ENCODE assay signal across 8 cellular contexts in genomic region chr19:19105365-19106060, GRCh38. TPM values are rescaled to one million over a fixed set of nuclear protein-coding genes. Genes with fewer than 3 reads are reported as not detected.
DNase-seq lines count a peak whose midpoint lies in the region; ATAC-seq, FAIRE-seq and TF ChIP-seq lines count a peak whose summit lies in the region.
"Had no signal": no experiment of that assay in that cellular context is flagged by ENCODE, and none has a peak within 500 bp of the region (broad histone marks: within the 10 kb centered on the region; RNA-seq: fewer than 3 reads in every experiment).

No MANE protein-coding gene starts in this region.

- no peaks in the 10 kb centered on the region for H3K9me3 Mint-ChIP-seq in HFFc6

- H3K27ac ChIP-seq in thyroid gland: peak overlapping the region; percentile 97 to 99 (median 97)
- no peak overlapping the region for H3K27ac ChIP-seq in WERI-Rb-1
- H3K27ac ChIP-seq: epithelial cell of prostate had no signal

- no peak for FAIRE-seq in urothelium cell line (lab: Jason Lieb, UNC)

- H3K4me1 ChIP-seq in thyroid gland: peaks cover 36 to 56% of the 10 kb centered on the region in 2 donors

- intact Hi-C loops in thyroid gland (cut with DNase I): loop anchor here (5.0 kb wide), 1 partner anchor 48 kb away; no protein-coding TSS in a partner anchor

- no peak for ATAC-seq in HG03045 (IDR thresholded peaks at IDR 0.05; ENCODE audit: unreplicated experiment)

- H3K27me3 ChIP-seq in thyroid gland (no peaks in the 10 kb centered on the region), WERI-Rb-1 (ENCODE audit: insufficient read depth, low read depth, severe bottlenecking) (no peaks in the 10 kb centered on the region)

- H3K36me3 Mint-ChIP-seq in HFFc6 (ENCODE audit: low read depth): no peaks in the 10 kb centered on the region

- H3K27me3 Mint-ChIP-seq in HFFc6 (ENCODE audit: insufficient read depth): no peaks in the 10 kb centered on the region; the same call in 1 of the 2 replicates

- H3K4me1 Mint-ChIP-seq in HFFc6 (ENCODE audit: low read depth): peaks cover 25% of the 10 kb centered on the region

- WGBS in thyroid gland, 2 donors: 15 to 19% methylated on average over 9 to 28 of the region's 36 CpGs

- TF ChIP-seq POLR2A in thyroid gland (IDR thresholded peaks at IDR 0.05): peak in 1 of 2 donors; percentile 86

- H3K9me3 ChIP-seq in thyroid gland (no peaks in the 10 kb centered on the region), WERI-Rb-1 (ENCODE audit: severe bottlenecking) (no peaks in the 10 kb centered on the region)

- DNase-seq in HFFc6: no peak
- peak; percentile 65 for DNase-seq in amniotic epithelial cell (ENCODE audit: low read depth)
- DNase-seq in thyroid gland: peak; percentile 86 to 89
- no peak for DNase-seq in urothelium cell line (ENCODE audit: low spot score)
- DNase-seq in WERI-Rb-1: no peak

- peak overlapping the region; percentile 43 for H3K27ac Mint-ChIP-seq in HFFc6

- H3K4me3 Mint-ChIP-seq in HFFc6: peak overlapping the region; percentile 76

- TF ChIP-seq CTCF in HFFc6 (IDR thresholded peaks at IDR 0.05): no peak
- no peak for TF ChIP-seq CTCF in thyroid gland (IDR thresholded peaks at IDR 0.05)
- no peak for TF ChIP-seq CTCF in WERI-Rb-1 (IDR thresholded peaks at IDR 0.05; ENCODE audit: low read depth, low read length)

- H3K4me3 ChIP-seq in iPS-11a (ENCODE audit: low read depth, low read length): peak overlapping the region; percentile 60
- peak overlapping the region in 1 of 3 donors; percentile 26 for H3K4me3 ChIP-seq in thyroid gland (replicated peaks in 1 of 3)
- no peak overlapping the region for H3K4me3 ChIP-seq in WERI-Rb-1 (ENCODE audit: low read depth, low read length)

- H3K36me3 ChIP-seq in thyroid gland: no peaks in the 10 kb centered on the region
- H3K36me3 ChIP-seq in WERI-Rb-1: no peaks in the 10 kb centered on the region

RNA-seq across cellular contexts. Expression of gene TMEM161A, which starts 32.8 kb away (rescaled TPM):
- total RNA-seq in HFFc6 (2021; fragmentation: NEBNext Ultra II Directional; extraction: Animal tissue kit (Norgen Biotek cat#: 25700)): 10 to 100 TPM; 20.5 to 27.9 (median 25.4) TPM
- total RNA-seq in thyroid gland: 10 to 100 TPM; 29.6 to 37.8 (median 33.1) TPM

RNA-seq across cellular contexts. Expression of gene SLC25A42, which starts 41.7 kb away (rescaled TPM):
- 10 to 100 TPM in 3 of 6 experiments, 1 to 10 TPM in 3; 8.7 to 11.7 (median 9.9) TPM for total RNA-seq in HFFc6 (2021; fragmentation: NEBNext Ultra II Directional; extraction: Animal tissue kit (Norgen Biotek cat#: 25700))
- 10 to 100 TPM; 28.0 to 43.9 (median 33.9) TPM for total RNA-seq in thyroid gland

Comparison
In these comparisons a context has a peak if more than half of its experiments do, and no peak if none do; other contexts are left out.
1. DNase-seq: peak in amniotic epithelial cell (single experiment) and thyroid gland (2 of 2); none in HFFc6 (single experiment), urothelium cell line (single experiment) and WERI-Rb-1 (single experiment).